ENCODE assay signal across 23 cellular contexts in genomic region chr18:57749604-57749970, GRCh38. TPM values are rescaled to one million over a fixed set of nuclear protein-coding genes. Genes with fewer than 3 reads are reported as not detected.
DNase-seq lines count a peak whose midpoint lies in the region; ATAC-seq, FAIRE-seq and TF ChIP-seq lines count a peak whose summit lies in the region.
"Had no signal": no experiment of that assay in that cellular context is flagged by ENCODE, and none has a peak within 500 bp of the region (broad histone marks: within the 10 kb centered on the region; RNA-seq: fewer than 3 reads in every experiment).

No MANE protein-coding gene starts in this region.

- ATAC-seq in A549 (no peak), GM23338 (peak; percentile 45; the same call in 2 of the 3 replicates), HG02678 (IDR thresholded peaks at IDR 0.05; ENCODE audit: unreplicated experiment) (no peak)
- ATAC-seq: activated CD8-positive, alpha-beta T cell treated with anti-CD3 and anti-CD28 coated beads for 36 hours; naive thymus-derived CD8-positive, alpha-beta T cell; right cardiac atrium had no signal

- POLR2A ChIA-PET in A549 (lab: Yijun Ruan, JAX) = no interaction called here

- H3F3A ChIP-seq in GM23338 (replicated peaks; ENCODE audit: low read depth) = no peaks in the 10 kb centered on the region

- CTCF ChIA-PET in A549 (lab: Yijun Ruan, JAX) = interaction anchor here (1.0 to 1.5 kb wide), 3 partner anchors 11 to 119 kb away, joined by 3 to 5 read pairs (median 4); no protein-coding TSS in a partner anchor

- H3K27me3 ChIP-seq in GM23338 (ENCODE audit: insufficient read depth) = no peaks in the 10 kb centered on the region
- H3K27me3 ChIP-seq in ascending aorta = no peaks in the 10 kb centered on the region
- H3K27me3 ChIP-seq in prostate gland (replicated peaks; ENCODE audit: insufficient read depth) = no peaks in the 10 kb centered on the region
- H3K27me3 ChIP-seq: brain microvascular endothelial cell, ovary had no signal

- FAIRE-seq in A549 (lab: Jason Lieb, UNC) = no peak
- FAIRE-seq: colon, GM12878 had no signal

- TF ChIP-seq RAD21 in A549 (conservative IDR thresholded peaks at IDR 0.05 in 1 of 2, IDR thresholded peaks at IDR 0.05 in 1 of 2) = no peak

- no peak overlapping the region for H2AFZ ChIP-seq in GM23338

- no peak for DNase-seq in A549 (ENCODE audit: low read depth in 1 of 2, low spot score in 1 of 2)
- DNase-seq in GM23338 (ENCODE audit: low spot score) = no peak
- DNase-seq in ascending aorta (ENCODE audit: low spot score in 2 of 2) = no peak
- DNase-seq in prostate gland (ENCODE audit: low spot score) = no peak
- no peak for DNase-seq in GM10266 (ENCODE audit: extremely low spot score)
- no peak for DNase-seq in D341Med (ENCODE audit: low spot score)
- no peak for DNase-seq in NCI-H82 (lab: John Stamatoyannopoulos, UW)
- DNase-seq: activated CD4-positive, CD25-positive, alpha-beta regulatory T cell treated with anti-CD3 and anti-CD28 coated beads, Interleukin-2, amount 50 U/mL, for 72 hours; activated CD8-positive, alpha-beta T cell treated with anti-CD3 and anti-CD28 coated beads for 36 hours; activated gamma-delta T cell treated with Interleukin-2 at 50 U/mL for 16 hours; activated T-cell treated with anti-CD3 and anti-CD28 coated beads for 4 hours; brain microvascular endothelial cell; CD4-positive, alpha-beta memory T cell; DMS79; naive thymus-derived CD8-positive, alpha-beta T cell; NCI-H1105; NCI-H446 treated with DMSO at 0.1 percent for 48 hours; ovary; right cardiac atrium; Right ventricle myocardium superior had no signal

- H3K4me3 Mint-ChIP-seq in GM23338 = no peak overlapping the region
- H3K4me3 Mint-ChIP-seq: activated CD8-positive, alpha-beta T cell treated with anti-CD3 and anti-CD28 coated beads for 36 hours; CD4-positive, alpha-beta memory T cell; naive thymus-derived CD8-positive, alpha-beta T cell had no signal

- H3K79me2 ChIP-seq in GM23338 (replicated peaks; ENCODE audit: insufficient read depth) = no peaks in the 10 kb centered on the region

- H3K4me2 ChIP-seq in A549 = peak overlapping the region; percentile 87
- no peak overlapping the region for H3K4me2 ChIP-seq in GM23338

- peaks cover 95% of the 10 kb centered on the region for H3K4me1 ChIP-seq in A549
- 0 out of 2 replicates have a peak, but pooled peaks cover 4% of the 10 kb centered on the region for H3K4me1 ChIP-seq in GM23338 (ENCODE audit: insufficient read depth)
- H3K4me1 ChIP-seq in ascending aorta = peaks cover 9 to 41% of the 10 kb centered on the region in 2 donors
- peaks cover 3% of the 10 kb centered on the region for H3K4me1 ChIP-seq in prostate gland (replicated peaks)

- H3K9me3 ChIP-seq in A549 (no peaks in the 10 kb centered on the region), ascending aorta (no peaks in the 10 kb centered on the region), prostate gland (no peaks in the 10 kb centered on the region)
- H3K9me3 ChIP-seq: ovary had no signal

- peaks cover 26% of the 10 kb centered on the region for H3K4me1 Mint-ChIP-seq in GM23338

- TF ChIP-seq CTCF in A549 (IDR thresholded peaks at IDR 0.05) (no peak), GM23338 (conservative IDR thresholded peaks at IDR 0.05; ENCODE audit: low read depth in 2 of 2) (no peak), ascending aorta (IDR thresholded peaks at IDR 0.05) (no peak), prostate gland (IDR thresholded peaks at IDR 0.05) (no peak), GM10266 (IDR thresholded peaks at IDR 0.05; ENCODE audit: control insufficient read depth, insufficient read depth, low read depth, missing control alignments) (no peak)

- H3K4me3 ChIP-seq in A549 = no peak overlapping the region
- H3K4me3 ChIP-seq in GM23338 = no peak overlapping the region
- no peak overlapping the region for H3K4me3 ChIP-seq in ascending aorta
- H3K4me3 ChIP-seq in prostate gland = no peak overlapping the region
- H3K4me3 ChIP-seq: GM12878, ovary had no signal

- peak overlapping the region; percentile 22; the same call in 1 of the 2 replicates for H3K27ac Mint-ChIP-seq in GM23338
- H3K27ac Mint-ChIP-seq: activated CD8-positive, alpha-beta T cell treated with anti-CD3 and anti-CD28 coated beads for 36 hours; CD4-positive, alpha-beta memory T cell; naive thymus-derived CD8-positive, alpha-beta T cell had no signal

- TF ChIP-seq POLR2A in A549 (IDR thresholded peaks at IDR 0.05; ENCODE audit: low read length) (no peak), prostate gland (IDR thresholded peaks at IDR 0.05) (no peak)

- no peaks in the 10 kb centered on the region for H3K9me3 Mint-ChIP-seq in GM23338
- H3K9me3 Mint-ChIP-seq: activated CD8-positive, alpha-beta T cell treated with anti-CD3 and anti-CD28 coated beads for 36 hours; naive thymus-derived CD8-positive, alpha-beta T cell had no signal

- WGBS in A549 (ENCODE audit: missing lambda C conversion rate) = 88% methylated on average over 2 of the region's 2 CpGs
- 84% methylated on average over 2 of the region's 2 CpGs for WGBS in prostate gland

- H3K36me3 ChIP-seq in GM23338 (ENCODE audit: insufficient read depth) (no peaks in the 10 kb centered on the region), ascending aorta (peaks cover 0 to 6% of the 10 kb centered on the region in 2 donors), prostate gland (no peaks in the 10 kb centered on the region)
- H3K36me3 ChIP-seq: ovary had no signal

- H4K20me1 ChIP-seq in GM23338 (replicated peaks; ENCODE audit: insufficient read depth) = no peaks in the 10 kb centered on the region

- H3K9me2 ChIP-seq in GM23338 (ENCODE audit: insufficient read depth) = 0 out of 2 replicates have a peak, but pooled peaks cover 3% of the 10 kb centered on the region

- no peaks in the 10 kb centered on the region for H3K27me3 Mint-ChIP-seq in GM23338 (ENCODE audit: insufficient read depth, low read depth, poor library complexity)
- H3K27me3 Mint-ChIP-seq: activated CD8-positive, alpha-beta T cell treated with anti-CD3 and anti-CD28 coated beads for 36 hours had no signal

- H3K36me3 Mint-ChIP-seq in GM23338 (ENCODE audit: low read depth) = no peaks in the 10 kb centered on the region
- H3K36me3 Mint-ChIP-seq: CD4-positive, alpha-beta memory T cell; naive thymus-derived CD8-positive, alpha-beta T cell had no signal

- intact Hi-C loops in ascending aorta (cut with DNase I) = loop anchor here (5.0 kb wide), 1 partner anchor 33 kb away; no protein-coding TSS in a partner anchor
- intact Hi-C loops in prostate gland (cut with DNase I) = no loop called here

- H3K27ac ChIP-seq in A549 (peak overlapping the region; percentile 89 to 96), GM23338 (ENCODE audit: low read depth) (no peak overlapping the region), ascending aorta (peak overlapping the region; percentile 70 to 88), prostate gland (peak overlapping the region; percentile 73)
- H3K27ac ChIP-seq: brain microvascular endothelial cell, ovary had no signal

- TF ChIP-seq EP300 in A549 (IDR thresholded peaks at IDR 0.05) = no peak

TF ChIP-seq in A549, 52 proteins besides CTCF, POLR2A, EP300 and RAD21 (continues in another document):
- TF ChIP-seq KDM1A (IDR thresholded peaks at IDR 0.05; ENCODE audit: low read depth) = no peak
- TF ChIP-seq RARB (CRISPR knock-in tag; IDR thresholded peaks at IDR 0.05) = no peak
- TF ChIP-seq BCL3 (IDR thresholded peaks at IDR 0.05) = no peak
- no peak for TF ChIP-seq MAX (IDR thresholded peaks at IDR 0.05)
- no peak for TF ChIP-seq EHMT2 (IDR thresholded peaks at IDR 0.05; ENCODE audit: low read depth)
- TF ChIP-seq CBX2 (IDR thresholded peaks at IDR 0.05; ENCODE audit: borderline replicate concordance, low read depth) = no peak

TF ChIP-seq in GM23338, 12 proteins besides CTCF, POLR2A, EP300 and RAD21 (continues in another document):
- TF ChIP-seq REST (IDR thresholded peaks at IDR 0.05; ENCODE audit: unreplicated experiment) (no peak), JUNB (IDR thresholded peaks at IDR 0.05; ENCODE audit: unreplicated experiment) (no peak), STAT1 (IDR thresholded peaks at IDR 0.05; ENCODE audit: unreplicated experiment) (no peak), EZH2 (IDR thresholded peaks at IDR 0.05; ENCODE audit: low read depth, unreplicated experiment) (no peak), POLR2AphosphoS5 (IDR thresholded peaks at IDR 0.05; ENCODE audit: low read depth) (no peak), ZNF331 (CRISPR knock-in tag; IDR thresholded peaks at IDR 0.05; ENCODE audit: low read depth) (no peak), CREB1 (CRISPR knock-in tag; IDR thresholded peaks at IDR 0.05; ENCODE audit: low read depth) (no peak), EZH2phosphoT487 (IDR thresholded peaks at IDR 0.05; ENCODE audit: unreplicated experiment) (no peak)

RNA-seq across cellular contexts. Expression of gene ATP8B1, which starts 53.5 kb away (rescaled TPM):
- polyA plus RNA-seq in A549 (2011; rRNA removed) (23.4 and 23.7 TPM in 2 replicates), A549 (2017; fragmentation: RNase III; extraction: RNeasy Plus Mini Kit Qiagen cat#74134 plus additional on column Dnase treatment) (7.1 to 8.8 TPM (median 7.1 TPM) in 3 replicates), GM23338 (2016; fragmentation: Nextera tagmentation; extraction: Ambion mirVana) (1.0 and 1.7 TPM in 2 replicates)
- 5.2 and 6.4 TPM in 2 replicates for polyA plus RNA-seq in A549 (2012; cell fraction: cytosol; rRNA removed)
- polyA plus RNA-seq in A549 (2012; cell fraction: nucleus; rRNA removed) = 5.4 and 6.7 TPM in 2 replicates
- 20.1 TPM in 2 replicates for polyA minus RNA-seq in A549 (2011; rRNA and poly(A)+ RNA removed)
- 3.0 and 3.9 TPM in 2 replicates for total RNA-seq in GM23338 (2014; rRNA removed; shearing (Covaris generic))
- total RNA-seq in ascending aorta (30.9 TPM), prostate gland (100 to 1,000 TPM in 1 of 2 donors, 10 to 100 TPM in 1; 33.5 to 103 TPM)
- total RNA-seq: CD4-positive, alpha-beta memory T cell had no signal
- polyA plus RNA-seq: naive thymus-derived CD8-positive, alpha-beta T cell had no signal
